ENCODE assay signal across 2 cellular contexts in genomic region chr17:44094701-44095387, GRCh38.
A peak's percentile ranks its signal among the peaks of the same experiment; 100 is the strongest.
TF ChIP-seq lines count a peak whose summit lies in the region.

No MANE protein-coding gene starts in this region.

TF ChIP-seq in A549, 52 proteins besides CTCF, POLR2A, EP300 and RAD21:
- TF ChIP-seq ZFP36 (IDR thresholded peaks at IDR 0.05; ENCODE audit: borderline replicate concordance, partially characterized antibody) (no peak), KDM1A (IDR thresholded peaks at IDR 0.05; ENCODE audit: low read depth) (peak; percentile 61; the same call in 1 of the 2 replicates), HDAC2 (IDR thresholded peaks at IDR 0.05) (0 out of 2 replicates have a peak, but pooled peaks have one; percentile 70), TFCP2L1 (CRISPR knock-in tag; IDR thresholded peaks at IDR 0.05) (no peak), CEBPB (IDR thresholded peaks at IDR 0.05) (no peak), JUN (IDR thresholded peaks at IDR 0.05) (no peak), ZC3H11A (IDR thresholded peaks at IDR 0.05) (no peak), GATA3 (IDR thresholded peaks at IDR 0.05; ENCODE audit: borderline replicate concordance) (no peak), CHD4 (IDR thresholded peaks at IDR 0.05; ENCODE audit: borderline replicate concordance) (peak; percentile 87; the same call in 1 of the 2 replicates)
- TF ChIP-seq, protein P1, sequence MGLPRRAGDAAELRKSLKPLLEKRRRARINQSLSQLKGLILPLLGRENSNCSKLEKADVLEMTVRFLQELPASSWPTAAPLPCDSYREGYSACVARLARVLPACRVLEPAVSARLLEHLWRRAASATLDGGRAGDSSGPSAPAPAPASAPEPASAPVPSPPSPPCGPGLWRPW (IDR thresholded peaks at IDR 0.05), result no peak

TF ChIP-seq in endothelial cell of umbilical vein, 7 proteins besides CTCF, POLR2A, EP300 and RAD21:
- no peak for TF ChIP-seq POLR2AphosphoS5 (IDR thresholded peaks at IDR 0.05; ENCODE audit: insufficient read depth, low read depth, low read length)
- no peak for TF ChIP-seq EZH2 (IDR thresholded peaks at IDR 0.05; ENCODE audit: borderline replicate concordance, low read depth, low read length, severe bottlenecking)
- no peak for TF ChIP-seq FOS (IDR thresholded peaks at IDR 0.05; ENCODE audit: borderline replicate concordance, insufficient read depth, low read length)
- TF ChIP-seq MYC (IDR thresholded peaks at IDR 0.05; ENCODE audit: low read depth, low read length), result no peak
- TF ChIP-seq GATA2 (IDR thresholded peaks at IDR 0.05; ENCODE audit: insufficient read depth, insufficient read length, low read depth, low read length), result no peak
- TF ChIP-seq MAX (IDR thresholded peaks at IDR 0.05; ENCODE audit: insufficient read depth, insufficient read length), result no peak
- TF ChIP-seq JUN (IDR thresholded peaks at IDR 0.05; ENCODE audit: borderline replicate concordance, insufficient read depth, insufficient read length, low read depth), result no peak
